23 cellular contexts compared by ENCODE assay signal in the genomic region with DNA sequence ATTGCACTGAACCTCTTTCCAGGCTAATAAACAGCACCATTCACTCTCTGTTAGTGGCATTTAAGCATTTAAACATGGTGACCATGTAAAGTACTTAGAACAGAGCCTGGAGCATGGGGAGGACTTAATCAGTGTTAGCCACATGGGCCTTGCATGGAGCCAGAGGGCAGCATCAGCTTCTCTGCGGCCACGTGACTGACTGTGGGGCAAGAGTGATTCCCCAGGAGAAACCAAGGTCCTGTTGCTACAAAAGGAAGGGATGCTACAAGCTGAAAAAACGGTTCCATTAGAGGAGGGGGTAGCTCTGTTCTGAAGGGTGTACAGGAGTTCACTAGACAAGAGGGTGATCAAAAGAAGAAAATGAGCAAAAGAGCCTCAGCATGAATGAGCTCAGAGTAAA.
"Had no signal": no experiment of that assay in that cellular context is flagged by ENCODE, and none has a peak within 500 bp of the region (broad histone marks: within the 10 kb centered on the region; RNA-seq: fewer than 3 reads in every experiment).

No MANE protein-coding gene starts in this region.

- ATAC-seq: esophagus mucosa, gastrocnemius medialis, heart left ventricle, left cardiac atrium, left lung, left ventricle myocardium superior, lower lobe of right lung had no signal

- H3K36me3 Mint-ChIP-seq: immature natural killer cell had no signal

- FAIRE-seq: colon, endothelial cell of umbilical vein had no signal

- H3K4me3 Mint-ChIP-seq: immature natural killer cell had no signal

- H3K36me3 ChIP-seq: esophagus squamous epithelium, gastrocnemius medialis, heart left ventricle, left lung, lower lobe of right lung had no signal

- DNase-seq: dermis blood vessel endothelial cell; effector CD4-positive, alpha-beta T cell; effector memory CD4-positive, alpha-beta T cell; esophagus squamous epithelium; foreskin fibroblast; foreskin melanocyte; gastrocnemius medialis; hypothalamus; immature natural killer cell; islet precursor cell; left cardiac atrium; left lung; left ventricle myocardium superior; lower lobe of right lung; mesendoderm; midbrain had no signal

- H3K4me3 ChIP-seq: coronary artery, dorsolateral prefrontal cortex, esophagus squamous epithelium, gastrocnemius medialis, heart left ventricle, hepatocyte, left lung, lower lobe of right lung had no signal

- H3K4me1 Mint-ChIP-seq: immature natural killer cell had no signal

- H3K9me3 ChIP-seq: esophagus squamous epithelium, gastrocnemius medialis, heart left ventricle, left lung, lower lobe of right lung had no signal

- H3K27me3 ChIP-seq: esophagus squamous epithelium, hepatocyte had no signal

- H3K4me1 ChIP-seq: esophagus squamous epithelium, gastrocnemius medialis, heart left ventricle, left lung, lower lobe of right lung had no signal

- H3K27ac Mint-ChIP-seq: immature natural killer cell had no signal

- H3K27ac ChIP-seq: coronary artery, dorsolateral prefrontal cortex, esophagus squamous epithelium, gastrocnemius medialis, heart left ventricle, hepatocyte, left lung, lower lobe of right lung had no signal
